ENCODE assay signal across 14 cellular contexts in genomic region chr1:8905582-8906191, GRCh38. TPM values are rescaled to one million over a fixed set of nuclear protein-coding genes. Genes with fewer than 3 reads are reported as not detected.
DNase-seq lines count a peak whose midpoint lies in the region; ATAC-seq and TF ChIP-seq lines count a peak whose summit lies in the region.
"Had no signal": no experiment of that assay in that cellular context is flagged by ENCODE, and none has a peak within 500 bp of the region (broad histone marks: within the 10 kb centered on the region; RNA-seq: fewer than 3 reads in every experiment).

No MANE protein-coding gene starts in this region.

- peaks cover 31% of the 10 kb centered on the region for H3K36me3 Mint-ChIP-seq in activated naive CD4-positive, alpha-beta T cell treated with anti-CD3 and anti-CD28 coated beads, Interleukin-2, amount 10 ng/mL, durations not matched to agents 7 days and 5 days
- peaks cover 5% of the 10 kb centered on the region for H3K36me3 Mint-ChIP-seq in type B pancreatic cell

- peak overlapping the region; percentile 67 for H3K27ac Mint-ChIP-seq in activated naive CD4-positive, alpha-beta T cell treated with anti-CD3 and anti-CD28 coated beads, Interleukin-2, amount 10 ng/mL, durations not matched to agents 7 days and 5 days
- H3K27ac Mint-ChIP-seq in type B pancreatic cell, result peak overlapping the region; percentile 13

- CTCF ChIA-PET in activated naive CD4-positive, alpha-beta T cell treated with anti-CD3 and anti-CD28 coated beads, Interleukin-2, amount 10 ng/mL, durations not matched to agents 7 days and 5 days (lab: Charles Lee), result no interaction called here

- no peak overlapping the region for H3K4me3 Mint-ChIP-seq in activated naive CD4-positive, alpha-beta T cell treated with anti-CD3 and anti-CD28 coated beads, Interleukin-2, amount 10 ng/mL, durations not matched to agents 7 days and 5 days
- H3K4me3 Mint-ChIP-seq in type B pancreatic cell, result no peak overlapping the region

- peaks cover 38% of the 10 kb centered on the region for H3K4me1 Mint-ChIP-seq in activated naive CD4-positive, alpha-beta T cell treated with anti-CD3 and anti-CD28 coated beads, Interleukin-2, amount 10 ng/mL, durations not matched to agents 7 days and 5 days
- peaks cover 25% of the 10 kb centered on the region for H3K4me1 Mint-ChIP-seq in type B pancreatic cell (ENCODE audit: unreplicated experiment)

- TF ChIP-seq CTCF in fibroblast of villous mesenchyme (IDR thresholded peaks at IDR 0.05; ENCODE audit: insufficient read depth, low read depth, low read length), result no peak
- no peak for TF ChIP-seq CTCF in type B pancreatic cell (conservative IDR thresholded peaks at IDR 0.05)

- H3K4me3 ChIP-seq in fibroblast of villous mesenchyme (ENCODE audit: low read depth, low read length), result no peak overlapping the region
- H3K4me3 ChIP-seq: HAP-1 had no signal

- ATAC-seq in GM21360 (IDR thresholded peaks at IDR 0.05; ENCODE audit: unreplicated experiment) (no peak), HG03457 (IDR thresholded peaks at IDR 0.05; ENCODE audit: unreplicated experiment) (no peak), GM18519 (IDR thresholded peaks at IDR 0.05; ENCODE audit: low FRiP score, unreplicated experiment) (no peak)

- peaks cover 7% of the 10 kb centered on the region for H3K27me3 Mint-ChIP-seq in activated naive CD4-positive, alpha-beta T cell treated with anti-CD3 and anti-CD28 coated beads, Interleukin-2, amount 10 ng/mL, durations not matched to agents 7 days and 5 days
- H3K27me3 Mint-ChIP-seq in type B pancreatic cell, result no peaks in the 10 kb centered on the region

- DNase-seq in activated naive CD4-positive, alpha-beta T cell treated with anti-CD3 and anti-CD28 coated beads, Interleukin-2, amount 10 ng/mL, durations not matched to agents 7 days and 5 days, result no peak
- no peak for DNase-seq in activated naive CD4-positive, alpha-beta T cell (lab: John Stamatoyannopoulos, UW)
- peak; percentile 76 for DNase-seq in amniotic epithelial cell (ENCODE audit: low read depth)
- DNase-seq in fibroblast of villous mesenchyme (ENCODE audit: low read depth), result peak; percentile 57
- DNase-seq in type B pancreatic cell (ENCODE audit: extremely low spot score, unreplicated experiment), result no peak
- DNase-seq: AML-193; effector CD4-positive, alpha-beta T cell; MM.1S; NCI-H526 treated with DMSO at 0.1 percent for 48 hours; substantia nigra had no signal

- peaks cover 3% of the 10 kb centered on the region for H3K9me3 Mint-ChIP-seq in activated naive CD4-positive, alpha-beta T cell treated with anti-CD3 and anti-CD28 coated beads, Interleukin-2, amount 10 ng/mL, durations not matched to agents 7 days and 5 days
- peaks cover 4% of the 10 kb centered on the region for H3K9me3 Mint-ChIP-seq in type B pancreatic cell

RNA-seq across cellular contexts. Expression of gene ENO1, which starts 27.2 kb away (rescaled TPM):
- 1,401 and 1,535 TPM in 2 replicates for total RNA-seq in fibroblast of villous mesenchyme
- total RNA-seq in type B pancreatic cell (ENCODE audit: low replicate concordance), result 599 and 828 TPM in 2 replicates

RNA-seq across cellular contexts. Expression of gene CA6, which starts 40.0 kb away (rescaled TPM):
- not detected in 2 replicates for total RNA-seq in fibroblast of villous mesenchyme
- 0.24 TPM in 1 of 2 replicates, not detected in the other for total RNA-seq in type B pancreatic cell (ENCODE audit: low replicate concordance)

Comparison
In these comparisons a context has a peak if more than half of its experiments do, and no peak if none do; other contexts are left out.
1. DNase-seq: peak in amniotic epithelial cell (single experiment) and fibroblast of villous mesenchyme (single experiment); none in activated naive CD4-positive, alpha-beta T cell treated with anti-CD3 and anti-CD28 coated beads, Interleukin-2, amount 10 ng/mL, durations not matched to agents 7 days and 5 days (single experiment), activated naive CD4-positive, alpha-beta T cell (0 of 4) and type B pancreatic cell (single experiment).